In genomic region chr10:72567884-72568283, GRCh38 we compare ENCODE assay signal across 1 cellular context.
TF ChIP-seq lines count a peak whose summit lies in the region.

No MANE protein-coding gene starts in this region.

TF ChIP-seq in K562, 482 proteins besides CTCF, POLR2A, EP300 and RAD21 (continued from another document):
- TF ChIP-seq, protein P1, sequence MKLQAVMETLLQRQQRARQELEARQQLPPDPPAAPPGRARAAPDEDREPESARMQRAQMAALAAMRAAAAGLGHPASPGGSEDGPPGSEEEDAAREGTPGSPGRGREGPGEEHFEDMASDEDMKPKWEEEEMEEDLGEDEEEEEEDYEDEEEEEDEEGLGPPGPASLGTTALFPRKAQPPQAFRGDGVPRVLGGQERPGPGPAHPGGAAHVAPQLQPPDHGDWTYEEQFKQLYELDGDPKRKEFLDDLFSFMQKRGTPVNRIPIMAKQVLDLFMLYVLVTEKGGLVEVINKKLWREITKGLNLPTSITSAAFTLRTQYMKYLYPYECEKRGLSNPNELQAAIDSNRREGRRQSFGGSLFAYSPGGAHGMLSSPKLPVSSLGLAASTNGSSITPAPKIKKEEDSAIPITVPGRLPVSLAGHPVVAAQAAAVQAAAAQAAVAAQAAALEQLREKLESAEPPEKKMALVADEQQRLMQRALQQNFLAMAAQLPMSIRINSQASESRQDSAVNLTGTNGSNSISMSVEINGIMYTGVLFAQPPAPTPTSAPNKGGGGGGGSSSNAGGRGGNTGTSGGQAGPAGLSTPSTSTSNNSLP (IDR thresholded peaks at IDR 0.05; ENCODE audit: borderline replicate concordance, low read depth, low read length), result 0 out of 2 replicates have a peak, but pooled peaks have one; percentile 50
- TF ChIP-seq KLF6 (CRISPR knock-in tag; IDR thresholded peaks at IDR 0.05; ENCODE audit: borderline replicate concordance) (no peak), MAFF (IDR thresholded peaks at IDR 0.05; ENCODE audit: low read length) (peak; percentile 54), FOXP4 (CRISPR knock-in tag; IDR thresholded peaks at IDR 0.05; ENCODE audit: borderline replicate concordance) (no peak), ZSCAN29 (IDR thresholded peaks at IDR 0.05) (no peak), STAT5A (IDR thresholded peaks at IDR 0.05; ENCODE audit: borderline replicate concordance, low read length) (no peak), NELFE (IDR thresholded peaks at IDR 0.05; ENCODE audit: insufficient read depth, insufficient read length) (no peak), THRAP3 (IDR thresholded peaks at IDR 0.05; ENCODE audit: borderline replicate concordance) (no peak), ETV1 (tag; conservative IDR thresholded peaks at IDR 0.05; ENCODE audit: low read depth) (no peak), JUND (IDR thresholded peaks at IDR 0.05; ENCODE audit: borderline replicate concordance, low read depth, low read length) (0 out of 2 replicates have a peak, but pooled peaks have one; percentile 8), JUND (tag; IDR thresholded peaks at IDR 0.05; ENCODE audit: borderline replicate concordance, low read depth, low read length) (no peak), MAFK (IDR thresholded peaks at IDR 0.05; ENCODE audit: low read length) (peak; percentile 53; the same call in 1 of the 2 replicates), POLR2H (tag; IDR thresholded peaks at IDR 0.05; ENCODE audit: low read depth) (no peak), ZBTB12 (CRISPR knock-in tag; IDR thresholded peaks at IDR 0.05) (no peak), SP2 (IDR thresholded peaks at IDR 0.05; ENCODE audit: extremely low read depth, low read depth, low read length, poor library complexity, severe bottlenecking) (no peak), ZFP1 (CRISPR knock-in tag; IDR thresholded peaks at IDR 0.05) (no peak), FUS (optimal IDR thresholded peaks at IDR 0.05; ENCODE audit: low read depth, low read length) (no peak), ZNF324 (CRISPR knock-in tag; IDR thresholded peaks at IDR 0.05) (no peak), ZNF830 (CRISPR knock-in tag; IDR thresholded peaks at IDR 0.05) (no peak), MNT (conservative IDR thresholded peaks at IDR 0.05) (no peak), ZNF780A (CRISPR knock-in tag; IDR thresholded peaks at IDR 0.05) (no peak), PCBP1 (IDR thresholded peaks at IDR 0.05; ENCODE audit: low read depth, low read length, poor library complexity, severe bottlenecking) (no peak), TCFL5 (CRISPR knock-in tag; conservative IDR thresholded peaks at IDR 0.05) (no peak), RBBP5 (IDR thresholded peaks at IDR 0.05; ENCODE audit: borderline replicate concordance, insufficient read depth, low read length, poor library complexity, severe bottlenecking) (no peak), MAFG (tag; conservative IDR thresholded peaks at IDR 0.05) (peak; percentile 40), C11orf30 (IDR thresholded peaks at IDR 0.05; ENCODE audit: low read depth) (peak; percentile 70), HINFP (tag; conservative IDR thresholded peaks at IDR 0.05; ENCODE audit: low read depth) (no peak), KDM5B (IDR thresholded peaks at IDR 0.05; ENCODE audit: insufficient replicate concordance, low read depth, low read length) (no peak), PHF8 (IDR thresholded peaks at IDR 0.05; ENCODE audit: borderline replicate concordance, low read length) (no peak), ZNF316 (IDR thresholded peaks at IDR 0.05) (peak; percentile 90), SMC3 (conservative IDR thresholded peaks at IDR 0.05; ENCODE audit: insufficient read depth, low read depth, low read length) (peak; percentile 48; the same call in 1 of the 2 replicates), NUFIP1 (IDR thresholded peaks at IDR 0.05; ENCODE audit: partially characterized antibody) (no peak), ZNF384 (IDR thresholded peaks at IDR 0.05; ENCODE audit: low read depth, low read length) (no peak), CHD1 (IDR thresholded peaks at IDR 0.05; ENCODE audit: low read length) (no peak), EHMT2 (IDR thresholded peaks at IDR 0.05) (no peak)
- TF ChIP-seq, protein P2, sequence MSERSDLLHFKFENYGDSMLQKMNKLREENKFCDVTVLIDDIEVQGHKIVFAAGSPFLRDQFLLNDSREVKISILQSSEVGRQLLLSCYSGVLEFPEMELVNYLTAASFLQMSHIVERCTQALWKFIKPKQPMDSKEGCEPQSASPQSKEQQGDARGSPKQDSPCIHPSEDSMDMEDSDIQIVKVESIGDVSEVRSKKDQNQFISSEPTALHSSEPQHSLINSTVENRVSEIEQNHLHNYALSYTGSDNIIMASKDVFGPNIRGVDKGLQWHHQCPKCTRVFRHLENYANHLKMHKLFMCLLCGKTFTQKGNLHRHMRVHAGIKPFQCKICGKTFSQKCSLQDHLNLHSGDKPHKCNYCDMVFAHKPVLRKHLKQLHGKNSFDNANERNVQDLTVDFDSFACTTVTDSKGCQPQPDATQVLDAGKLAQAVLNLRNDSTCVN (CRISPR knock-in tag; IDR thresholded peaks at IDR 0.05), result no peak
- TF ChIP-seq, protein P3, sequence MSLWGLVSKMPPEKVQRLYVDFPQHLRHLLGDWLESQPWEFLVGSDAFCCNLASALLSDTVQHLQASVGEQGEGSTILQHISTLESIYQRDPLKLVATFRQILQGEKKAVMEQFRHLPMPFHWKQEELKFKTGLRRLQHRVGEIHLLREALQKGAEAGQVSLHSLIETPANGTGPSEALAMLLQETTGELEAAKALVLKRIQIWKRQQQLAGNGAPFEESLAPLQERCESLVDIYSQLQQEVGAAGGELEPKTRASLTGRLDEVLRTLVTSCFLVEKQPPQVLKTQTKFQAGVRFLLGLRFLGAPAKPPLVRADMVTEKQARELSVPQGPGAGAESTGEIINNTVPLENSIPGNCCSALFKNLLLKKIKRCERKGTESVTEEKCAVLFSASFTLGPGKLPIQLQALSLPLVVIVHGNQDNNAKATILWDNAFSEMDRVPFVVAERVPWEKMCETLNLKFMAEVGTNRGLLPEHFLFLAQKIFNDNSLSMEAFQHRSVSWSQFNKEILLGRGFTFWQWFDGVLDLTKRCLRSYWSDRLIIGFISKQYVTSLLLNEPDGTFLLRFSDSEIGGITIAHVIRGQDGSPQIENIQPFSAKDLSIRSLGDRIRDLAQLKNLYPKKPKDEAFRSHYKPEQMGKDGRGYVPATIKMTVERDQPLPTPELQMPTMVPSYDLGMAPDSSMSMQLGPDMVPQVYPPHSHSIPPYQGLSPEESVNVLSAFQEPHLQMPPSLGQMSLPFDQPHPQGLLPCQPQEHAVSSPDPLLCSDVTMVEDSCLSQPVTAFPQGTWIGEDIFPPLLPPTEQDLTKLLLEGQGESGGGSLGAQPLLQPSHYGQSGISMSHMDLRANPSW (CRISPR knock-in tag; IDR thresholded peaks at IDR 0.05), result no peak
- TF ChIP-seq, protein P4, sequence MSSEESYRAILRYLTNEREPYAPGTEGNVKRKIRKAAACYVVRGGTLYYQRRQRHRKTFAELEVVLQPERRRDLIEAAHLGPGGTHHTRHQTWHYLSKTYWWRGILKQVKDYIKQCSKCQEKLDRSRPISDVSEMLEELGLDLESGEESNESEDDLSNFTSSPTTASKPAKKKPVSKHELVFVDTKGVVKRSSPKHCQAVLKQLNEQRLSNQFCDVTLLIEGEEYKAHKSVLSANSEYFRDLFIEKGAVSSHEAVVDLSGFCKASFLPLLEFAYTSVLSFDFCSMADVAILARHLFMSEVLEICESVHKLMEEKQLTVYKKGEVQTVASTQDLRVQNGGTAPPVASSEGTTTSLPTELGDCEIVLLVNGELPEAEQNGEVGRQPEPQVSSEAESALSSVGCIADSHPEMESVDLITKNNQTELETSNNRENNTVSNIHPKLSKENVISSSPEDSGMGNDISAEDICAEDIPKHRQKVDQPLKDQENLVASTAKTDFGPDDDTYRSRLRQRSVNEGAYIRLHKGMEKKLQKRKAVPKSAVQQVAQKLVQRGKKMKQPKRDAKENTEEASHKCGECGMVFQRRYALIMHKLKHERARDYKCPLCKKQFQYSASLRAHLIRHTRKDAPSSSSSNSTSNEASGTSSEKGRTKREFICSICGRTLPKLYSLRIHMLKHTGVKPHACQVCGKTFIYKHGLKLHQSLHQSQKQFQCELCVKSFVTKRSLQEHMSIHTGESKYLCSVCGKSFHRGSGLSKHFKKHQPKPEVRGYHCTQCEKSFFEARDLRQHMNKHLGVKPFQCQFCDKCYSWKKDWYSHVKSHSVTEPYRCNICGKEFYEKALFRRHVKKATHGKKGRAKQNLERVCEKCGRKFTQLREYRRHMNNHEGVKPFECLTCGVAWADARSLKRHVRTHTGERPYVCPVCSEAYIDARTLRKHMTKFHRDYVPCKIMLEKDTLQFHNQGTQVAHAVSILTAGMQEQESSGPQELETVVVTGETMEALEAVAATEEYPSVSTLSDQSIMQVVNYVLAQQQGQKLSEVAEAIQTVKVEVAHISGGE (CRISPR knock-in tag; IDR thresholded peaks at IDR 0.05), result no peak
- TF ChIP-seq, protein P5, sequence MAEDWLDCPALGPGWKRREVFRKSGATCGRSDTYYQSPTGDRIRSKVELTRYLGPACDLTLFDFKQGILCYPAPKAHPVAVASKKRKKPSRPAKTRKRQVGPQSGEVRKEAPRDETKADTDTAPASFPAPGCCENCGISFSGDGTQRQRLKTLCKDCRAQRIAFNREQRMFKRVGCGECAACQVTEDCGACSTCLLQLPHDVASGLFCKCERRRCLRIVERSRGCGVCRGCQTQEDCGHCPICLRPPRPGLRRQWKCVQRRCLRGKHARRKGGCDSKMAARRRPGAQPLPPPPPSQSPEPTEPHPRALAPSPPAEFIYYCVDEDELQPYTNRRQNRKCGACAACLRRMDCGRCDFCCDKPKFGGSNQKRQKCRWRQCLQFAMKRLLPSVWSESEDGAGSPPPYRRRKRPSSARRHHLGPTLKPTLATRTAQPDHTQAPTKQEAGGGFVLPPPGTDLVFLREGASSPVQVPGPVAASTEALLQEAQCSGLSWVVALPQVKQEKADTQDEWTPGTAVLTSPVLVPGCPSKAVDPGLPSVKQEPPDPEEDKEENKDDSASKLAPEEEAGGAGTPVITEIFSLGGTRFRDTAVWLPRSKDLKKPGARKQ (CRISPR knock-in tag; IDR thresholded peaks at IDR 0.05), result no peak
TF ChIP-seq in K562: peak in this region for 8.
